Comparison of ENCODE assay signal across 2 cellular contexts in the genomic region with DNA sequence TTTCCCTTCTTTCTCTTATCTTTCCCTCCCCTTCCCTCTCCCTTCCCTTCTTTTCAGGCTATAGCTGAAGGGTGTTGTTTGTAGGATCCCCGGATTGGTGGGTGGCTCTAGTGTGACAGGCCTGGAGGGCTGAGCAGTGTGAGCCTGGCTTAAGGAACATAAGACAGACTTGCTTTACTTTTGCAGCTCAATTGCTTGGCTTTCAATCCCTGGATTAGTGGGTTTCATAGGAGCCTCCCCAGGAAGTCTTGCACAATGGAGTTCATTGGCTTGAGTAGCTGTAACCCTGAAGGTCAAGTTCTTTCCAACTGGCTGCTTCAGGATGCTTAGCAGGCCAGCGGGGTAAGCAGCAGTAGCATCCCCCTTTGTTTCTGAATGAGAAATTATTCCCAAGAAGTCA.
TF ChIP-seq lines count a peak whose summit lies in the region.

No MANE protein-coding gene starts in this region.

TF ChIP-seq in IMR-90, 13 proteins besides CTCF, POLR2A, EP300 and RAD21:
- no peak for TF ChIP-seq MAZ (IDR thresholded peaks at IDR 0.05; ENCODE audit: borderline replicate concordance, low read depth, low read length)
- no peak for TF ChIP-seq CHD1 (IDR thresholded peaks at IDR 0.05; ENCODE audit: low read depth, low read length)
- no peak for TF ChIP-seq RCOR1 (IDR thresholded peaks at IDR 0.05; ENCODE audit: insufficient replicate concordance, low read length)
- TF ChIP-seq MAFK (IDR thresholded peaks at IDR 0.05; ENCODE audit: low read depth, low read length): no peak
- TF ChIP-seq CEBPB (IDR thresholded peaks at IDR 0.05; ENCODE audit: low read depth, low read length): no peak; the same call in 1 of the 2 replicates
- TF ChIP-seq MXI1 (IDR thresholded peaks at IDR 0.05; ENCODE audit: borderline replicate concordance, low read depth, low read length): no peak
- TF ChIP-seq NFE2L2 (IDR thresholded peaks at IDR 0.05; ENCODE audit: low read depth, low read length): no peak
- no peak for TF ChIP-seq RFX5 (IDR thresholded peaks at IDR 0.05; ENCODE audit: low read depth, low read length)
- no peak for TF ChIP-seq BHLHE40 (IDR thresholded peaks at IDR 0.05; ENCODE audit: low read depth, low read length)
TF ChIP-seq in IMR-90: peak in this region for 0.

TF ChIP-seq in K562, 482 proteins besides CTCF, POLR2A, EP300 and RAD21:
- TF ChIP-seq MYC (IDR thresholded peaks at IDR 0.05; ENCODE audit: low read depth, low read length) (no peak), MYC (CRISPR knock-in tag; IDR thresholded peaks at IDR 0.05; ENCODE audit: borderline replicate concordance, low read depth) (0 out of 2 replicates have a peak, but pooled peaks have one; percentile 11), CEBPG (CRISPR knock-in tag; IDR thresholded peaks at IDR 0.05) (peak; percentile 30; the same call in 1 of the 2 replicates), CEBPG (tag; conservative IDR thresholded peaks at IDR 0.05 in 1 of 2, IDR thresholded peaks at IDR 0.05 in 1 of 2) (0 out of 4 replicates have a peak, but pooled peaks have one; percentile 18 to 26), ARID4B (CRISPR knock-in tag; IDR thresholded peaks at IDR 0.05) (no peak), IFI16 (CRISPR knock-in tag; IDR thresholded peaks at IDR 0.05) (no peak), NELFE (IDR thresholded peaks at IDR 0.05; ENCODE audit: insufficient read depth, insufficient read length) (no peak), TEAD1 (CRISPR knock-in tag; IDR thresholded peaks at IDR 0.05) (no peak), ZBTB49 (CRISPR knock-in tag; IDR thresholded peaks at IDR 0.05; ENCODE audit: borderline replicate concordance) (no peak), SRSF9 (IDR thresholded peaks at IDR 0.05; ENCODE audit: borderline replicate concordance, low read depth, low read length) (no peak), KLF1 (tag; IDR thresholded peaks at IDR 0.05) (no peak), USF2 (CRISPR knock-in tag; IDR thresholded peaks at IDR 0.05) (no peak), CEBPB (tag; IDR thresholded peaks at IDR 0.05) (peak; percentile 78)
- TF ChIP-seq, protein P1, sequence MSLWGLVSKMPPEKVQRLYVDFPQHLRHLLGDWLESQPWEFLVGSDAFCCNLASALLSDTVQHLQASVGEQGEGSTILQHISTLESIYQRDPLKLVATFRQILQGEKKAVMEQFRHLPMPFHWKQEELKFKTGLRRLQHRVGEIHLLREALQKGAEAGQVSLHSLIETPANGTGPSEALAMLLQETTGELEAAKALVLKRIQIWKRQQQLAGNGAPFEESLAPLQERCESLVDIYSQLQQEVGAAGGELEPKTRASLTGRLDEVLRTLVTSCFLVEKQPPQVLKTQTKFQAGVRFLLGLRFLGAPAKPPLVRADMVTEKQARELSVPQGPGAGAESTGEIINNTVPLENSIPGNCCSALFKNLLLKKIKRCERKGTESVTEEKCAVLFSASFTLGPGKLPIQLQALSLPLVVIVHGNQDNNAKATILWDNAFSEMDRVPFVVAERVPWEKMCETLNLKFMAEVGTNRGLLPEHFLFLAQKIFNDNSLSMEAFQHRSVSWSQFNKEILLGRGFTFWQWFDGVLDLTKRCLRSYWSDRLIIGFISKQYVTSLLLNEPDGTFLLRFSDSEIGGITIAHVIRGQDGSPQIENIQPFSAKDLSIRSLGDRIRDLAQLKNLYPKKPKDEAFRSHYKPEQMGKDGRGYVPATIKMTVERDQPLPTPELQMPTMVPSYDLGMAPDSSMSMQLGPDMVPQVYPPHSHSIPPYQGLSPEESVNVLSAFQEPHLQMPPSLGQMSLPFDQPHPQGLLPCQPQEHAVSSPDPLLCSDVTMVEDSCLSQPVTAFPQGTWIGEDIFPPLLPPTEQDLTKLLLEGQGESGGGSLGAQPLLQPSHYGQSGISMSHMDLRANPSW (CRISPR knock-in tag; IDR thresholded peaks at IDR 0.05): no peak
- TF ChIP-seq, protein P2, sequence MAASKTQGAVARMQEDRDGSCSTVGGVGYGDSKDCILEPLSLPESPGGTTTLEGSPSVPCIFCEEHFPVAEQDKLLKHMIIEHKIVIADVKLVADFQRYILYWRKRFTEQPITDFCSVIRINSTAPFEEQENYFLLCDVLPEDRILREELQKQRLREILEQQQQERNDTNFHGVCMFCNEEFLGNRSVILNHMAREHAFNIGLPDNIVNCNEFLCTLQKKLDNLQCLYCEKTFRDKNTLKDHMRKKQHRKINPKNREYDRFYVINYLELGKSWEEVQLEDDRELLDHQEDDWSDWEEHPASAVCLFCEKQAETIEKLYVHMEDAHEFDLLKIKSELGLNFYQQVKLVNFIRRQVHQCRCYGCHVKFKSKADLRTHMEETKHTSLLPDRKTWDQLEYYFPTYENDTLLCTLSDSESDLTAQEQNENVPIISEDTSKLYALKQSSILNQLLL (CRISPR knock-in tag; IDR thresholded peaks at IDR 0.05; ENCODE audit: borderline replicate concordance): no peak
